Comparison of ENCODE assay signal across 32 cellular contexts in the genomic region with DNA sequence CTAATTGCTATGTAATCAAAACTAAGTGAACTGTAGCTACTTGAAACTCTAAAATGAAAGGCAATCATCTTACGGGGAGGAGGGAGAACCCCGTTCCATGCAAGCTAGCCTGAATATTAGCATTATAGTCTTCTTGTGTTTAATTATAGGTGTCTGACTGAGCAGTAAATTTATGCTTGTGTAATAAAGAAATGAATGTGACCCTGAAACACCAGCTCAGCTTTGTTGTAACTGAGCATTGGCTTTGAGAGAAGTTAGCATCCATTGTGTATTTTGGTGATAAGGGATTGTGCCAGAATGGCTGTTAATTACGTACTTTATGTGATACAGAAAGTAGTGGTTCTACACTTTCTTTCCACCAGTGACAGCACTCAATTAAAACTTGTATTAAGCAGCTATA.
A peak's percentile ranks its signal among the peaks of the same experiment; 100 is the strongest.
DNase-seq lines count a peak whose midpoint lies in the region; FAIRE-seq and TF ChIP-seq lines count a peak whose summit lies in the region.
"Had no signal": no experiment of that assay in that cellular context is flagged by ENCODE, and none has a peak within 500 bp of the region (broad histone marks: within the 10 kb centered on the region; RNA-seq: fewer than 3 reads in every experiment).

No MANE protein-coding gene starts in this region.

- no peak overlapping the region for H2AFZ ChIP-seq in Karpas-422 (ENCODE audit: low read length)

- no peak for TF ChIP-seq POLR2A in GM12891 (IDR thresholded peaks at IDR 0.05; ENCODE audit: low read depth, low read length)

- H3K27me3 ChIP-seq in left ventricle myocardium inferior (ENCODE audit: low read depth): no peaks in the 10 kb centered on the region
- H3K27me3 ChIP-seq in Karpas-422 (ENCODE audit: low read length): no peaks in the 10 kb centered on the region
- H3K27me3 ChIP-seq: adrenal gland, brain microvascular endothelial cell, sigmoid colon, thyroid gland, vagina had no signal

- H3K4me3 ChIP-seq in left ventricle myocardium inferior (no peak overlapping the region), Karpas-422 (ENCODE audit: low read length) (no peak overlapping the region)
- H3K4me3 ChIP-seq: adrenal gland, K562, sigmoid colon, thyroid gland, vagina had no signal

- H4K20me1 ChIP-seq in Karpas-422 (ENCODE audit: insufficient read depth, low read depth, low read length): no peaks in the 10 kb centered on the region

- H3K36me3 ChIP-seq in left ventricle myocardium inferior (no peaks in the 10 kb centered on the region), Karpas-422 (ENCODE audit: insufficient read depth, low read length) (no peaks in the 10 kb centered on the region)
- H3K36me3 ChIP-seq: adrenal gland, brain microvascular endothelial cell, sigmoid colon, thyroid gland, vagina had no signal

- no peaks in the 10 kb centered on the region for H3K9me2 ChIP-seq in Karpas-422 (replicated peaks; ENCODE audit: insufficient read depth, low read length)

- H3K9me3 ChIP-seq in left ventricle myocardium inferior (replicated peaks) (peaks cover 2% of the 10 kb centered on the region), Karpas-422 (ENCODE audit: low read length) (peaks cover 29% of the 10 kb centered on the region)
- H3K9me3 ChIP-seq: adrenal gland, sigmoid colon, thyroid gland, vagina had no signal

- H3K9ac ChIP-seq in Karpas-422 (ENCODE audit: low read length): no peak overlapping the region

- peak; percentile 5 for FAIRE-seq in GM12891 (lab: Jason Lieb, UNC)
- FAIRE-seq: endothelial cell of umbilical vein, GM18507, H54, K562, RCC 7860 had no signal

- intact Hi-C loops in left ventricle myocardium inferior (cut with micrococcal nuclease): no loop called here

- H3K79me2 ChIP-seq in Karpas-422 (ENCODE audit: low read length): no peaks in the 10 kb centered on the region

- no peak overlapping the region for H3K4me2 ChIP-seq in Karpas-422 (ENCODE audit: low read depth, low read length, poor library complexity, severe bottlenecking)

- TF ChIP-seq CTCF in left ventricle myocardium inferior (IDR thresholded peaks at IDR 0.05; ENCODE audit: borderline replicate concordance): no peak

- H3K27ac ChIP-seq in left ventricle myocardium inferior (replicated peaks) (peak overlapping the region; percentile 58), Karpas-422 (ENCODE audit: low read length) (no peak overlapping the region)
- H3K27ac ChIP-seq: adrenal gland, brain microvascular endothelial cell, thyroid gland, vagina, VCaP had no signal

- H3K4me1 ChIP-seq in left ventricle myocardium inferior (peaks cover 100% of the 10 kb centered on the region), Karpas-422 (ENCODE audit: low read length) (no peaks in the 10 kb centered on the region)

- DNase-seq in GM12891 (ENCODE audit: insufficient read length, low spot score): no peak
- peak; percentile 100 for DNase-seq in NCI-H1105 treated with DMSO at 0.1 percent for 48 hours (lab: John Stamatoyannopoulos, UW)
- peak; percentile 32 for DNase-seq in NCI-H774 (lab: John Stamatoyannopoulos, UW)
- no peak for DNase-seq in left ventricle myocardium inferior
- DNase-seq in GM19238 (ENCODE audit: insufficient read length, low spot score): no peak
- no peak for DNase-seq in Karpas-422
- DNase-seq in NCI-H524 (lab: John Stamatoyannopoulos, UW): no peak
- no peak for DNase-seq in UCSD-AML1 (lab: John Stamatoyannopoulos, UW; ENCODE audit: unreplicated experiment)
- DNase-seq: ACHN; activated CD4-positive, alpha-beta T cell treated with anti-CD3 and anti-CD28 coated beads for 36 hours; activated CD8-positive, alpha-beta memory T cell treated with anti-CD3 and anti-CD28 coated beads, Interleukin-2, amount 50 U/mL, for 48 hours; activated CD8-positive, alpha-beta T cell treated with anti-CD3 and anti-CD28 coated beads for 36 hours; activated naive CD4-positive, alpha-beta T cell treated with anti-CD3 and anti-CD28 coated beads for 36 hours; adrenal gland; brain microvascular endothelial cell; CD8-positive, alpha-beta T cell; EL; NCI-H1694; NCI-H2171 treated with DMSO at 0.1 percent for 48 hours; NCI-H526; sigmoid colon; stimulated activated CD4-positive, alpha-beta T cell treated with anti-CD3 and anti-CD28 coated beads, Interleukin-4, amount 100 ng/mL, for 24 hours; SW 1271; T-helper 9 cell; thyroid gland had no signal

TF ChIP-seq in GM12891, 5 proteins besides CTCF, POLR2A, EP300 and RAD21:
- no peak for TF ChIP-seq TAF1 (IDR thresholded peaks at IDR 0.05; ENCODE audit: low read depth, low read length)
- no peak for TF ChIP-seq SPI1 (IDR thresholded peaks at IDR 0.05; ENCODE audit: low read depth, low read length)
- no peak for TF ChIP-seq POLR2AphosphoS5 (IDR thresholded peaks at IDR 0.05; ENCODE audit: low read depth, low read length)
- no peak for TF ChIP-seq PAX5 (IDR thresholded peaks at IDR 0.05; ENCODE audit: insufficient read depth, low read length, severe bottlenecking)
- no peak for TF ChIP-seq POU2F2 (IDR thresholded peaks at IDR 0.05; ENCODE audit: low read depth, low read length)

Comparison
In these comparisons a context has a peak if more than half of its experiments do, and no peak if none do; other contexts are left out.
1. DNase-seq: peak in NCI-H1105 treated with DMSO at 0.1 percent for 48 hours (single experiment) and NCI-H774 (single experiment); none in GM12891 (single experiment), left ventricle myocardium inferior (single experiment), GM19238 (single experiment), Karpas-422 (single experiment), NCI-H524 (0 of 2) and UCSD-AML1 (single experiment).